In the genomic region with DNA sequence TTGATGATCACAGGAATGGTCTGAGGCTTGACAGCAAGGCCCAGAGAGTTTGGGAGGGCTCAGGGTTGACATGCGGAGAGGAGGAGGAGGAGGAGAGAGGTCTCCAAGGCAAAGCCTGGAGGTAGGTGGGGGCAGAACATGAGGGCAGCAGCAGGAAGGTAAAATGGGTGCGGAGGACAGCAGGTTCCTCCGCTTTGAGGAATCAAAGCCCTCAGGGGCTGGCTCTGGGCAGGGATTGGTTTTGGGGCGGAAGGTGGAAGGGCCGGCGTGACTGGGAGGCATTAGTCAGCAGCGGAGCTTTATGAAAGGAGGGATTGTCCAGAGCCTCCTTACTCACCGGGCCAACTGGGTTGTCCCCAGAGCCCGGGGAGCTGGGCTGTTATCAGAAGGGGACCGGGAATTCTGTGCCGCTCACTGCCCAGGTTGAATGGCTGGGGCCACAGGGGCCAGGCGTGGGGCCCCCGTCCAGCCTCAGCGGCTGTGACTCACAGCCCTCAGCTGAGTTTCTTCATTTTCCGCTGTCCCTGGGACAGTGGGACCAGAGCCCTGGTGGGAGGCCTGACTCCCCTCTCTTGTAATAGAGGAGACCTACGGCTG, we compare ENCODE assay signal across 1 cellular context.
TF ChIP-seq lines count a peak whose summit lies in the region.

No MANE protein-coding gene starts in this region.

TF ChIP-seq in HepG2, 621 proteins besides CTCF, POLR2A, EP300 and RAD21 (continued from another document and continues in another):
- TF ChIP-seq ZSCAN9 (CRISPR knock-in tag; IDR thresholded peaks at IDR 0.05; ENCODE audit: borderline replicate concordance) (peak; percentile 38; the same call in 1 of the 2 replicates), ZNF331 (CRISPR knock-in tag; IDR thresholded peaks at IDR 0.05) (peak; percentile 43; the same call in 1 of the 2 replicates), POLR2G (IDR thresholded peaks at IDR 0.05; ENCODE audit: low read depth, low read length) (peak; percentile 72), SSRP1 (CRISPR knock-in tag; IDR thresholded peaks at IDR 0.05) (no peak), ZNF878 (CRISPR knock-in tag; IDR thresholded peaks at IDR 0.05) (no peak), ELF3 (CRISPR knock-in tag; IDR thresholded peaks at IDR 0.05) (peak; percentile 56; the same call in 1 of the 2 replicates), ETV5 (CRISPR knock-in tag; IDR thresholded peaks at IDR 0.05; ENCODE audit: borderline replicate concordance) (peak; percentile 80), ZFX (CRISPR knock-in tag; IDR thresholded peaks at IDR 0.05; ENCODE audit: low read depth) (peak; percentile 50; the same call in 1 of the 2 replicates), KAT8 (CRISPR knock-in tag; IDR thresholded peaks at IDR 0.05) (peak; percentile 72), HNRNPH1 (optimal IDR thresholded peaks at IDR 0.05; ENCODE audit: low read depth, low read length) (no peak), HIVEP1 (CRISPR knock-in tag; IDR thresholded peaks at IDR 0.05) (0 out of 2 replicates have a peak, but pooled peaks have one; percentile 15), RXRA (CRISPR knock-in tag; IDR thresholded peaks at IDR 0.05) (peak; percentile 71), CREM (IDR thresholded peaks at IDR 0.05) (0 out of 2 replicates have a peak, but pooled peaks have one; percentile 54), CREM (CRISPR knock-in tag; IDR thresholded peaks at IDR 0.05) (no peak), ZNF501 (CRISPR knock-in tag; IDR thresholded peaks at IDR 0.05) (peak; percentile 33; the same call in 1 of the 2 replicates), NR2F6 (IDR thresholded peaks at IDR 0.05) (peak; percentile 38; the same call in 1 of the 2 replicates), NR2F6 (CRISPR knock-in tag; IDR thresholded peaks at IDR 0.05) (peak; percentile 68), ZBTB7B (CRISPR knock-in tag; IDR thresholded peaks at IDR 0.05) (0 out of 2 replicates have a peak, but pooled peaks have one; percentile 48), PHF21A (CRISPR knock-in tag; IDR thresholded peaks at IDR 0.05) (peak; percentile 91)
- TF ChIP-seq, protein P1, sequence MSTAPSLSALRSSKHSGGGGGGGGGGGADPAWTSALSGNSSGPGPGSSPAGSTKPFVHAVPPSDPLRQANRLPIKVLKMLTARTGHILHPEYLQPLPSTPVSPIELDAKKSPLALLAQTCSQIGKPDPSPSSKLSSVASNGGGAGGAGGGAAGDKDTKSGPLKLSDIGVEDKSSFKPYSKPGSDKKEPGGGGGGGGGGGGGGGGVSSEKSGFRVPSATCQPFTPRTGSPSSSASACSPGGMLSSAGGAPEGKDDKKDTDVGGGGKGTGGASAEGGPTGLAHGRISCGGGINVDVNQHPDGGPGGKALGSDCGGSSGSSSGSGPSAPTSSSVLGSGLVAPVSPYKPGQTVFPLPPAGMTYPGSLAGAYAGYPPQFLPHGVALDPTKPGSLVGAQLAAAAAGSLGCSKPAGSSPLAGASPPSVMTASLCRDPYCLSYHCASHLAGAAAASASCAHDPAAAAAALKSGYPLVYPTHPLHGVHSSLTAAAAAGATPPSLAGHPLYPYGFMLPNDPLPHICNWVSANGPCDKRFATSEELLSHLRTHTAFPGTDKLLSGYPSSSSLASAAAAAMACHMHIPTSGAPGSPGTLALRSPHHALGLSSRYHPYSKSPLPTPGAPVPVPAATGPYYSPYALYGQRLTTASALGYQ (CRISPR knock-in tag; IDR thresholded peaks at IDR 0.05) = peak; percentile 42; the same call in 1 of the 2 replicates
- TF ChIP-seq, protein P2, sequence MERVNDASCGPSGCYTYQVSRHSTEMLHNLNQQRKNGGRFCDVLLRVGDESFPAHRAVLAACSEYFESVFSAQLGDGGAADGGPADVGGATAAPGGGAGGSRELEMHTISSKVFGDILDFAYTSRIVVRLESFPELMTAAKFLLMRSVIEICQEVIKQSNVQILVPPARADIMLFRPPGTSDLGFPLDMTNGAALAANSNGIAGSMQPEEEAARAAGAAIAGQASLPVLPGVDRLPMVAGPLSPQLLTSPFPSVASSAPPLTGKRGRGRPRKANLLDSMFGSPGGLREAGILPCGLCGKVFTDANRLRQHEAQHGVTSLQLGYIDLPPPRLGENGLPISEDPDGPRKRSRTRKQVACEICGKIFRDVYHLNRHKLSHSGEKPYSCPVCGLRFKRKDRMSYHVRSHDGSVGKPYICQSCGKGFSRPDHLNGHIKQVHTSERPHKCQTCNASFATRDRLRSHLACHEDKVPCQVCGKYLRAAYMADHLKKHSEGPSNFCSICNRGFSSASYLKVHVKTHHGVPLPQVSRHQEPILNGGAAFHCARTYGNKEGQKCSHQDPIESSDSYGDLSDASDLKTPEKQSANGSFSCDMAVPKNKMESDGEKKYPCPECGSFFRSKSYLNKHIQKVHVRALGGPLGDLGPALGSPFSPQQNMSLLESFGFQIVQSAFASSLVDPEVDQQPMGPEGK (CRISPR knock-in tag; IDR thresholded peaks at IDR 0.05) = peak; percentile 93
- TF ChIP-seq, protein P3, sequence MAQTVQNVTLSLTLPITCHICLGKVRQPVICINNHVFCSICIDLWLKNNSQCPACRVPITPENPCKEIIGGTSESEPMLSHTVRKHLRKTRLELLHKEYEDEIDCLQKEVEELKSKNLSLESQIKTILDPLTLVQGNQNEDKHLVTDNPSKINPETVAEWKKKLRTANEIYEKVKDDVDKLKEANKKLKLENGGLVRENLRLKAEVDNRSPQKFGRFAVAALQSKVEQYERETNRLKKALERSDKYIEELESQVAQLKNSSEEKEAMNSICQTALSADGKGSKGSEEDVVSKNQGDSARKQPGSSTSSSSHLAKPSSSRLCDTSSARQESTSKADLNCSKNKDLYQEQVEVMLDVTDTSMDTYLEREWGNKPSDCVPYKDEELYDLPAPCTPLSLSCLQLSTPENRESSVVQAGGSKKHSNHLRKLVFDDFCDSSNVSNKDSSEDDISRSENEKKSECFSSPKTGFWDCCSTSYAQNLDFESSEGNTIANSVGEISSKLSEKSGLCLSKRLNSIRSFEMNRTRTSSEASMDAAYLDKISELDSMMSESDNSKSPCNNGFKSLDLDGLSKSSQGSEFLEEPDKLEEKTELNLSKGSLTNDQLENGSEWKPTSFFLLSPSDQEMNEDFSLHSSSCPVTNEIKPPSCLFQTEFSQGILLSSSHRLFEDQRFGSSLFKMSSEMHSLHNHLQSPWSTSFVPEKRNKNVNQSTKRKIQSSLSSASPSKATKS (CRISPR knock-in tag; IDR thresholded peaks at IDR 0.05) = no peak
- TF ChIP-seq, protein P4, sequence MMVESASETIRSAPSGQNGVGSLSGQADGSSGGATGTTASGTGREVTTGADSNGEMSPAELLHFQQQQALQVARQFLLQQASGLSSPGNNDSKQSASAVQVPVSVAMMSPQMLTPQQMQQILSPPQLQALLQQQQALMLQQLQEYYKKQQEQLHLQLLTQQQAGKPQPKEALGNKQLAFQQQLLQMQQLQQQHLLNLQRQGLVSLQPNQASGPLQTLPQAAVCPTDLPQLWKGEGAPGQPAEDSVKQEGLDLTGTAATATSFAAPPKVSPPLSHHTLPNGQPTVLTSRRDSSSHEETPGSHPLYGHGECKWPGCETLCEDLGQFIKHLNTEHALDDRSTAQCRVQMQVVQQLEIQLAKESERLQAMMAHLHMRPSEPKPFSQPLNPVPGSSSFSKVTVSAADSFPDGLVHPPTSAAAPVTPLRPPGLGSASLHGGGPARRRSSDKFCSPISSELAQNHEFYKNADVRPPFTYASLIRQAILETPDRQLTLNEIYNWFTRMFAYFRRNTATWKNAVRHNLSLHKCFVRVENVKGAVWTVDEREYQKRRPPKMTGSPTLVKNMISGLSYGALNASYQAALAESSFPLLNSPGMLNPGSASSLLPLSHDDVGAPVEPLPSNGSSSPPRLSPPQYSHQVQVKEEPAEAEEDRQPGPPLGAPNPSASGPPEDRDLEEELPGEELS (CRISPR knock-in tag; IDR thresholded peaks at IDR 0.05) = peak; percentile 50; the same call in 1 of the 2 replicates
- TF ChIP-seq, protein P5, sequence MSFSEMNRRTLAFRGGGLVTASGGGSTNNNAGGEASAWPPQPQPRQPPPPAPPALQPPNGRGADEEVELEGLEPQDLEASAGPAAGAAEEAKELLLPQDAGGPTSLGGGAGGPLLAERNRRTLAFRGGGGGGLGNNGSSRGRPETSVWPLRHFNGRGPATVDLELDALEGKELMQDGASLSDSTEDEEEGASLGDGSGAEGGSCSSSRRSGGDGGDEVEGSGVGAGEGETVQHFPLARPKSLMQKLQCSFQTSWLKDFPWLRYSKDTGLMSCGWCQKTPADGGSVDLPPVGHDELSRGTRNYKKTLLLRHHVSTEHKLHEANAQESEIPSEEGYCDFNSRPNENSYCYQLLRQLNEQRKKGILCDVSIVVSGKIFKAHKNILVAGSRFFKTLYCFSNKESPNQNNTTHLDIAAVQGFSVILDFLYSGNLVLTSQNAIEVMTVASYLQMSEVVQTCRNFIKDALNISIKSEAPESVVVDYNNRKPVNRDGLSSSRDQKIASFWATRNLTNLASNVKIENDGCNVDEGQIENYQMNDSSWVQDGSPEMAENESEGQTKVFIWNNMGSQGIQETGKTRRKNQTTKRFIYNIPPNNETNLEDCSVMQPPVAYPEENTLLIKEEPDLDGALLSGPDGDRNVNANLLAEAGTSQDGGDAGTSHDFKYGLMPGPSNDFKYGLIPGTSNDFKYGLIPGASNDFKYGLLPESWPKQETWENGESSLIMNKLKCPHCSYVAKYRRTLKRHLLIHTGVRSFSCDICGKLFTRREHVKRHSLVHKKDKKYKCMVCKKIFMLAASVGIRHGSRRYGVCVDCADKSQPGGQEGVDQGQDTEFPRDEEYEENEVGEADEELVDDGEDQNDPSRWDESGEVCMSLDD (CRISPR knock-in tag; IDR thresholded peaks at IDR 0.05; ENCODE audit: borderline replicate concordance) = peak; percentile 83; the same call in 1 of the 2 replicates
- TF ChIP-seq, protein P6, sequence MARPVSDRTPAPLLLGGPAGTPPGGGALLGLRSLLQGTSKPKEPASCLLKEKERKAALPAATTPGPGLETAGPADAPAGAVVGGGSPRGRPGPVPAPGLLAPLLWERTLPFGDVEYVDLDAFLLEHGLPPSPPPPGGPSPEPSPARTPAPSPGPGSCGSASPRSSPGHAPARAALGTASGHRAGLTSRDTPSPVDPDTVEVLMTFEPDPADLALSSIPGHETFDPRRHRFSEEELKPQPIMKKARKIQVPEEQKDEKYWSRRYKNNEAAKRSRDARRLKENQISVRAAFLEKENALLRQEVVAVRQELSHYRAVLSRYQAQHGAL (CRISPR knock-in tag; IDR thresholded peaks at IDR 0.05; ENCODE audit: not compliant biosample characterization) = no peak
- TF ChIP-seq, protein P7, sequence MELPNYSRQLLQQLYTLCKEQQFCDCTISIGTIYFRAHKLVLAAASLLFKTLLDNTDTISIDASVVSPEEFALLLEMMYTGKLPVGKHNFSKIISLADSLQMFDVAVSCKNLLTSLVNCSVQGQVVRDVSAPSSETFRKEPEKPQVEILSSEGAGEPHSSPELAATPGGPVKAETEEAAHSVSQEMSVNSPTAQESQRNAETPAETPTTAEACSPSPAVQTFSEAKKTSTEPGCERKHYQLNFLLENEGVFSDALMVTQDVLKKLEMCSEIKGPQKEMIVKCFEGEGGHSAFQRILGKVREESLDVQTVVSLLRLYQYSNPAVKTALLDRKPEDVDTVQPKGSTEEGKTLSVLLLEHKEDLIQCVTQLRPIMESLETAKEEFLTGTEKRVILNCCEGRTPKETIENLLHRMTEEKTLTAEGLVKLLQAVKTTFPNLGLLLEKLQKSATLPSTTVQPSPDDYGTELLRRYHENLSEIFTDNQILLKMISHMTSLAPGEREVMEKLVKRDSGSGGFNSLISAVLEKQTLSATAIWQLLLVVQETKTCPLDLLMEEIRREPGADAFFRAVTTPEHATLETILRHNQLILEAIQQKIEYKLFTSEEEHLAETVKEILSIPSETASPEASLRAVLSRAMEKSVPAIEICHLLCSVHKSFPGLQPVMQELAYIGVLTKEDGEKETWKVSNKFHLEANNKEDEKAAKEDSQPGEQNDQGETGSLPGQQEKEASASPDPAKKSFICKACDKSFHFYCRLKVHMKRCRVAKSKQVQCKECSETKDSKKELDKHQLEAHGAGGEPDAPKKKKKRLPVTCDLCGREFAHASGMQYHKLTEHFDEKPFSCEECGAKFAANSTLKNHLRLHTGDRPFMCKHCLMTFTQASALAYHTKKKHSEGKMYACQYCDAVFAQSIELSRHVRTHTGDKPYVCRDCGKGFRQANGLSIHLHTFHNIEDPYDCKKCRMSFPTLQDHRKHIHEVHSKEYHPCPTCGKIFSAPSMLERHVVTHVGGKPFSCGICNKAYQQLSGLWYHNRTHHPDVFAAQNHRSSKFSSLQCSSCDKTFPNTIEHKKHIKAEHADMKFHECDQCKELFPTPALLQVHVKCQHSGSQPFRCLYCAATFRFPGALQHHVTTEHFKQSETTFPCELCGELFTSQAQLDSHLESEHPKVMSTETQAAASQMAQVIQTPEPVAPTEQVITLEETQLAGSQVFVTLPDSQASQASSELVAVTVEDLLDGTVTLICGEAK (IDR thresholded peaks at IDR 0.05) = no peak
- TF ChIP-seq, protein P7 (CRISPR knock-in tag; IDR thresholded peaks at IDR 0.05) = no peak
